In genomic region chr10:18866852-18867251, GRCh38 we compare ENCODE assay signal across 22 cellular contexts.
"Had no signal": no experiment of that assay in that cellular context is flagged by ENCODE, and none has a peak within 500 bp of the region (broad histone marks: within the 10 kb centered on the region; RNA-seq: fewer than 3 reads in every experiment).

No MANE protein-coding gene starts in this region.

- H3K36me3 ChIP-seq: esophagus muscularis mucosa, gastroesophageal sphincter, heart right ventricle, left lung, lower lobe of right lung had no signal

- H3K27me3 ChIP-seq: dorsolateral prefrontal cortex, esophagus muscularis mucosa, foreskin keratinocyte, gastroesophageal sphincter, heart right ventricle, left lung had no signal

- ATAC-seq: foreskin keratinocyte, gastroesophageal sphincter, heart right ventricle, left cardiac atrium, left lung, left ventricle myocardium superior, lower lobe of right lung, mucosa of descending colon had no signal

- FAIRE-seq: colon, endothelial cell of umbilical vein, frontal cortex, islet of Langerhans, keratinocyte had no signal

- H3K9me3 ChIP-seq: gastroesophageal sphincter, lower lobe of right lung, mucosa of descending colon had no signal

- DNase-seq: dermis blood vessel endothelial cell; dorsolateral prefrontal cortex; effector CD4-positive, alpha-beta T cell; effector memory CD4-positive, alpha-beta T cell; foreskin keratinocyte; heart right ventricle; hippocampal formation; left cardiac atrium; left lung; left ventricle myocardium superior; lower lobe of right lung; mesenchymal stem cell; mucosa of descending colon; naive B cell had no signal

- H3K4me3 ChIP-seq: coronary artery, dorsolateral prefrontal cortex, esophagus muscularis mucosa, gastroesophageal sphincter, heart right ventricle, left lung, lower lobe of right lung, mucosa of descending colon had no signal

- H3K27ac ChIP-seq: coronary artery, dorsolateral prefrontal cortex, esophagus muscularis mucosa, foreskin keratinocyte, gastroesophageal sphincter, heart right ventricle, left lung, lower lobe of right lung had no signal

- H3K4me1 ChIP-seq: esophagus muscularis mucosa, foreskin keratinocyte, gastroesophageal sphincter, heart right ventricle, left lung, lower lobe of right lung had no signal
